Comparison of ENCODE assay signal across 19 cellular contexts in genomic region chr1:171495444-171495843, GRCh38. TPM values are rescaled to one million over a fixed set of nuclear protein-coding genes. Genes with fewer than 3 reads are reported as not detected.
A peak's percentile ranks its signal among the peaks of the same experiment; 100 is the strongest.
DNase-seq lines count a peak whose midpoint lies in the region; ATAC-seq and TF ChIP-seq lines count a peak whose summit lies in the region.
"Had no signal": no experiment of that assay in that cellular context is flagged by ENCODE, and none has a peak within 500 bp of the region (broad histone marks: within the 10 kb centered on the region; RNA-seq: fewer than 3 reads in every experiment).

No MANE protein-coding gene starts in this region.

- H3K36me3 ChIP-seq in CD4-positive, CD25-positive, alpha-beta regulatory T cell (ENCODE audit: control insufficient read depth, insufficient read depth, low read length), result peaks cover 38% of the 10 kb centered on the region
- H3K36me3 ChIP-seq in BE2C (peaks cover 16% of the 10 kb centered on the region), Peyer's patch (no peaks in the 10 kb centered on the region)
- H3K36me3 ChIP-seq: right lobe of liver, tibial nerve had no signal

- no peak for TF ChIP-seq POLR2A in Peyer's patch (IDR thresholded peaks at IDR 0.05)

- H3K9me3 Mint-ChIP-seq in CD4-positive, CD25-positive, alpha-beta regulatory T cell, result peaks cover 0 to 2% (median 0%) of the 10 kb centered on the region in 7 donors
- H3K9me3 Mint-ChIP-seq in activated naive CD8-positive, alpha-beta T cell (ENCODE audit: low read depth), result no peaks in the 10 kb centered on the region
- H3K9me3 Mint-ChIP-seq in naive thymus-derived CD8-positive, alpha-beta T cell, result no peaks in the 10 kb centered on the region
- H3K9me3 Mint-ChIP-seq: activated CD4-positive, alpha-beta T cell treated with anti-CD3 and anti-CD28 coated beads, Interleukin-2, amount 10 ng/mL, durations not matched to agents 24 days and 14 days; stimulated activated naive B cell treated with anti-CD40 and anti-IgM and Interleukin-4, amounts not matched to agents 10 μg/mL and 1 μg/mL and 100 μg/mL, for 72 hours had no signal

- no peak for ATAC-seq in CD4-positive, CD25-positive, alpha-beta regulatory T cell (ENCODE audit: low read depth in 2 of 2)
- ATAC-seq in naive thymus-derived CD8-positive, alpha-beta T cell, result no peak
- ATAC-seq in HG03457 (IDR thresholded peaks at IDR 0.05; ENCODE audit: unreplicated experiment), result no peak
- ATAC-seq: stimulated activated naive B cell treated with anti-CD40 and anti-IgM and Interleukin-4, amounts not matched to agents 10 μg/mL and 1 μg/mL and 100 μg/mL, for 72 hours had no signal

- no peaks in the 10 kb centered on the region for H3K27me3 ChIP-seq in CD4-positive, CD25-positive, alpha-beta regulatory T cell (ENCODE audit: control insufficient read depth, insufficient read depth, low read length)
- H3K27me3 ChIP-seq in BE2C, result no peaks in the 10 kb centered on the region
- no peaks in the 10 kb centered on the region for H3K27me3 ChIP-seq in Peyer's patch
- H3K27me3 ChIP-seq: right lobe of liver, tibial nerve had no signal

- H3K4me3 Mint-ChIP-seq in CD4-positive, CD25-positive, alpha-beta regulatory T cell, result peak overlapping the region; percentile 13 to 78 (median 68)
- H3K4me3 Mint-ChIP-seq in activated naive CD8-positive, alpha-beta T cell, result peak overlapping the region; percentile 38
- H3K4me3 Mint-ChIP-seq in naive thymus-derived CD8-positive, alpha-beta T cell, result peak overlapping the region in 9 of 10 donors; percentile 10 to 78 (median 48)
- H3K4me3 Mint-ChIP-seq: activated CD4-positive, alpha-beta T cell treated with anti-CD3 and anti-CD28 coated beads, Interleukin-2, amount 10 ng/mL, durations not matched to agents 24 days and 14 days; stimulated activated naive B cell treated with anti-CD40 and anti-IgM and Interleukin-4, amounts not matched to agents 10 μg/mL and 1 μg/mL and 100 μg/mL, for 72 hours had no signal

- no peak for TF ChIP-seq CTCF in BE2C (IDR thresholded peaks at IDR 0.05; ENCODE audit: low read depth, low read length)
- TF ChIP-seq CTCF in Peyer's patch (IDR thresholded peaks at IDR 0.05), result no peak

- POLR2A ChIA-PET in naive thymus-derived CD8-positive, alpha-beta T cell (lab: Charles Lee), result interaction anchor here (0.7 to 1.5 kb wide), 2 partner anchors 9 to 154 kb away, joined by 6 to 7 read pairs; no protein-coding TSS in a partner anchor

- H3K27ac Mint-ChIP-seq in CD4-positive, CD25-positive, alpha-beta regulatory T cell, result peak overlapping the region in 1 of 3 donors; percentile 11
- H3K27ac Mint-ChIP-seq in activated naive CD8-positive, alpha-beta T cell, result peak overlapping the region; percentile 73
- H3K27ac Mint-ChIP-seq in naive thymus-derived CD8-positive, alpha-beta T cell, result peak overlapping the region in 6 of 10 donors; percentile 9 to 71 (median 45)
- H3K27ac Mint-ChIP-seq: activated CD4-positive, alpha-beta T cell treated with anti-CD3 and anti-CD28 coated beads, Interleukin-2, amount 10 ng/mL, durations not matched to agents 24 days and 14 days had no signal

- H3K4me1 Mint-ChIP-seq in CD4-positive, CD25-positive, alpha-beta regulatory T cell, result peaks cover 65 to 91% (median 77%) of the 10 kb centered on the region in 4 donors
- H3K4me1 Mint-ChIP-seq in activated naive CD8-positive, alpha-beta T cell (ENCODE audit: low read depth), result peaks cover 81% of the 10 kb centered on the region
- H3K4me1 Mint-ChIP-seq in naive thymus-derived CD8-positive, alpha-beta T cell, result peaks cover 36 to 91% (median 85%) of the 10 kb centered on the region in 4 donors

- peaks cover 76% of the 10 kb centered on the region for H3K4me1 ChIP-seq in CD4-positive, CD25-positive, alpha-beta regulatory T cell (ENCODE audit: control insufficient read depth, insufficient read depth, low read length, poor library complexity, severe bottlenecking)
- H3K4me1 ChIP-seq in BE2C, result no peaks in the 10 kb centered on the region
- H3K4me1 ChIP-seq in Peyer's patch, result peaks cover 0 to 28% (median 9%) of the 10 kb centered on the region in 4 donors
- H3K4me1 ChIP-seq: parathyroid adenoma had no signal

- peaks cover 37% of the 10 kb centered on the region for H3K36me3 Mint-ChIP-seq in CD4-positive, CD25-positive, alpha-beta regulatory T cell
- peaks cover 20% of the 10 kb centered on the region for H3K36me3 Mint-ChIP-seq in activated naive CD8-positive, alpha-beta T cell
- peaks cover 9 to 53% (median 24%) of the 10 kb centered on the region in 3 donors for H3K36me3 Mint-ChIP-seq in naive thymus-derived CD8-positive, alpha-beta T cell

- no peak for DNase-seq in CD4-positive, CD25-positive, alpha-beta regulatory T cell
- DNase-seq in EH (ENCODE audit: low read depth), result peak; percentile 14
- DNase-seq in naive thymus-derived CD8-positive, alpha-beta T cell, result no peak
- DNase-seq in BE2C, result no peak
- DNase-seq in Peyer's patch, result no peak
- DNase-seq: activated CD4-positive, alpha-beta T cell treated with anti-CD3 and anti-CD28 coated beads, Interleukin-2, amount 10 ng/mL, durations not matched to agents 24 days and 14 days; dermis blood vessel endothelial cell; kidney; MV-4-11; NCI-H2081; NCI-H510A; right lobe of liver; stimulated activated naive B cell treated with anti-CD40 and anti-IgM and Interleukin-4, amounts not matched to agents 10 μg/mL and 1 μg/mL and 100 μg/mL, for 72 hours; SW 1271 had no signal

- H3K9me3 ChIP-seq in CD4-positive, CD25-positive, alpha-beta regulatory T cell (ENCODE audit: control insufficient read depth in 2 of 2, low read length in 2 of 2), result no peaks in the 10 kb centered on the region
- H3K9me3 ChIP-seq in BE2C (no peaks in the 10 kb centered on the region), Peyer's patch (no peaks in the 10 kb centered on the region)
- H3K9me3 ChIP-seq: right lobe of liver, tibial nerve had no signal

- H3K27ac ChIP-seq in CD4-positive, CD25-positive, alpha-beta regulatory T cell (ENCODE audit: insufficient read depth, low read length, poor library complexity, severe bottlenecking), result peak overlapping the region; percentile 14
- no peak overlapping the region for H3K27ac ChIP-seq in Peyer's patch
- H3K27ac ChIP-seq: parathyroid adenoma had no signal

- no peaks in the 10 kb centered on the region for H3K27me3 Mint-ChIP-seq in CD4-positive, CD25-positive, alpha-beta regulatory T cell
- no peaks in the 10 kb centered on the region for H3K27me3 Mint-ChIP-seq in activated naive CD8-positive, alpha-beta T cell
- H3K27me3 Mint-ChIP-seq in naive thymus-derived CD8-positive, alpha-beta T cell, result no peaks in the 10 kb centered on the region
- H3K27me3 Mint-ChIP-seq: activated CD4-positive, alpha-beta T cell treated with anti-CD3 and anti-CD28 coated beads, Interleukin-2, amount 10 ng/mL, durations not matched to agents 24 days and 14 days; stimulated activated naive B cell treated with anti-CD40 and anti-IgM and Interleukin-4, amounts not matched to agents 10 μg/mL and 1 μg/mL and 100 μg/mL, for 72 hours had no signal

- peak overlapping the region; percentile 64 for H3K4me3 ChIP-seq in CD4-positive, CD25-positive, alpha-beta regulatory T cell (ENCODE audit: low read depth, low read length)
- H3K4me3 ChIP-seq in BE2C (ENCODE audit: low read depth, low read length), result no peak overlapping the region
- H3K4me3 ChIP-seq in Peyer's patch, result no peak overlapping the region
- H3K4me3 ChIP-seq: lung, right lobe of liver, tibial nerve had no signal

RNA-seq across cellular contexts. Expression of gene PRRC2C, which starts 10.1 kb away (rescaled TPM):
- total RNA-seq in CD4-positive, CD25-positive, alpha-beta regulatory T cell, result 371 TPM
- 10 to 100 TPM; 24.7 to 37.6 (median 34.1) TPM for polyA plus RNA-seq in CD4-positive, CD25-positive, alpha-beta regulatory T cell
- total RNA-seq in naive thymus-derived CD8-positive, alpha-beta T cell, result 100 to 1,000 TPM; 310 to 337 TPM
- 10 to 100 TPM; 30.0 to 82.8 (median 53.5) TPM for polyA plus RNA-seq in naive thymus-derived CD8-positive, alpha-beta T cell
- 96.9 TPM for polyA plus RNA-seq in BE2C (2012; ENCODE audit: insufficient read depth, insufficient read length, low read depth)
- total RNA-seq in Peyer's patch, result 100 to 1,000 TPM in 3 of 4 donors, 10 to 100 TPM in 1; 94.4 to 233 (median 125) TPM
